In genomic region chr9:73204910-73205309, GRCh38 we compare ENCODE assay signal across 25 cellular contexts. TPM values are rescaled to one million over a fixed set of nuclear protein-coding genes. Genes with fewer than 3 reads are reported as not detected.
A peak's percentile ranks its signal among the peaks of the same experiment; 100 is the strongest.
DNase-seq lines count a peak whose midpoint lies in the region; ATAC-seq, FAIRE-seq and TF ChIP-seq lines count a peak whose summit lies in the region.
"Had no signal": no experiment of that assay in that cellular context is flagged by ENCODE, and none has a peak within 500 bp of the region (broad histone marks: within the 10 kb centered on the region; RNA-seq: fewer than 3 reads in every experiment).

No MANE protein-coding gene starts in this region.

- POLR2A ChIA-PET in HEK293 (lab: Yijun Ruan, JAX): no interaction called here
- POLR2A ChIA-PET in GM12878 (lab: Charles Lee): no interaction called here

- H3K9ac ChIP-seq in GM12878 (ENCODE audit: control insufficient read depth, insufficient read depth, low read length): no peak overlapping the region
- H3K9ac ChIP-seq: BLaER1 treated with 17β-estradiol and CSF1 and Interleukin-3, amounts not matched to agents 10 nM and 100 nM had no signal

- H3K27ac Mint-ChIP-seq in activated CD8-positive, alpha-beta memory T cell treated with anti-CD3 and anti-CD28 coated beads, Interleukin-2, amount 10 ng/mL, durations not matched to agents 7 days and 5 days: no peak overlapping the region
- H3K27ac Mint-ChIP-seq: B cell; CD4-positive, alpha-beta T cell; CD8-positive, alpha-beta T cell had no signal

- no peak overlapping the region for H3K4me3 Mint-ChIP-seq in activated CD8-positive, alpha-beta memory T cell treated with anti-CD3 and anti-CD28 coated beads, Interleukin-2, amount 10 ng/mL, durations not matched to agents 7 days and 5 days
- H3K4me3 Mint-ChIP-seq: B cell; CD4-positive, alpha-beta T cell; CD8-positive, alpha-beta T cell had no signal

- TF ChIP-seq CTCF in HEK293 (tag by site-specific recombination; IDR thresholded peaks at IDR 0.05) (no peak), GM12878 (IDR thresholded peaks at IDR 0.05 in 2 of 3, conservative IDR thresholded peaks at IDR 0.05 in 1 of 3; ENCODE audit: control insufficient read depth in 2 of 3, extremely low read depth in 1 of 3, insufficient read depth in 1 of 3, low read depth in 3 of 3, low read length in 3 of 3) (no peak), upper lobe of right lung (IDR thresholded peaks at IDR 0.05) (no peak), osteoblast (IDR thresholded peaks at IDR 0.05; ENCODE audit: extremely low read depth, low read depth, low read length) (no peak)

- H3K4me2 ChIP-seq in GM12878 (ENCODE audit: control insufficient read depth, insufficient read depth) (no peak overlapping the region), osteoblast (ENCODE audit: insufficient read depth, low read length) (no peak overlapping the region)
- H3K4me2 ChIP-seq: A549; BLaER1 treated with 17β-estradiol and CSF1 and Interleukin-3, amounts not matched to agents 10 nM and 100 nM had no signal

- peaks cover 7% of the 10 kb centered on the region for H3K27me3 Mint-ChIP-seq in activated CD8-positive, alpha-beta memory T cell treated with anti-CD3 and anti-CD28 coated beads, Interleukin-2, amount 10 ng/mL, durations not matched to agents 7 days and 5 days
- H3K27me3 Mint-ChIP-seq: B cell had no signal

- H3K27me3 ChIP-seq in GM12878 (replicated peaks in 1 of 2; ENCODE audit: control insufficient read depth in 2 of 2, insufficient read depth in 2 of 2, low read length in 1 of 2) (no peaks in the 10 kb centered on the region), upper lobe of right lung (no peaks in the 10 kb centered on the region), osteoblast (ENCODE audit: insufficient read depth, low read length) (no peaks in the 10 kb centered on the region)
- H3K27me3 ChIP-seq: BLaER1 treated with 17β-estradiol and CSF1 and Interleukin-3, amounts not matched to agents 10 nM and 100 nM had no signal

- TF ChIP-seq RAD21 in GM12878 (IDR thresholded peaks at IDR 0.05; ENCODE audit: insufficient read depth, low read depth, low read length): no peak

- intact Hi-C loops in GM12878 (cut with micrococcal nuclease; ENCODE audit: unreplicated experiment): loop anchor here (5.0 to 10.0 kb wide), 4 partner anchors 462 to 1540 kb away; no protein-coding TSS in a partner anchor
- intact Hi-C loops in upper lobe of right lung (cut with DNase I): no loop called here

- FAIRE-seq in H54 (lab: Jason Lieb, UNC) (peak; percentile 30), GM12878 (lab: Jason Lieb, UNC) (no peak)
- FAIRE-seq: A549, GM12891, GM19239 had no signal

- in situ Hi-C loops in GM12878 (cut with MboI): loop anchor here (25.0 kb wide), 1 partner anchor 1182 kb away; no protein-coding TSS in a partner anchor

- H3K27ac ChIP-seq in HEK293 (ENCODE audit: extremely low read depth, low read depth, low read length): no peak overlapping the region
- no peak overlapping the region for H3K27ac ChIP-seq in GM12878 (ENCODE audit: control insufficient read depth, insufficient read depth)
- no peak overlapping the region for H3K27ac ChIP-seq in upper lobe of right lung
- H3K27ac ChIP-seq in osteoblast (ENCODE audit: low read depth, low read length): no peak overlapping the region
- H3K27ac ChIP-seq: 22Rv1; A549; BLaER1 treated with 17β-estradiol and CSF1 and Interleukin-3, amounts not matched to agents 10 nM and 100 nM; C4-2B had no signal

- H3K36me3 ChIP-seq in HEK293 (ENCODE audit: control insufficient read depth in 2 of 2, insufficient read depth in 1 of 2, low read length in 2 of 2) (no peaks in the 10 kb centered on the region), GM12878 (ENCODE audit: control insufficient read depth in 2 of 2, insufficient read depth in 2 of 2, low read length in 1 of 2) (no peaks in the 10 kb centered on the region), upper lobe of right lung (no peaks in the 10 kb centered on the region), osteoblast (ENCODE audit: insufficient read depth, low read length) (no peaks in the 10 kb centered on the region)
- H3K36me3 ChIP-seq: BLaER1 treated with 17β-estradiol and CSF1 and Interleukin-3, amounts not matched to agents 10 nM and 100 nM had no signal

- H4K20me1 ChIP-seq in GM12878 (ENCODE audit: control insufficient read depth, insufficient read depth) (no peaks in the 10 kb centered on the region), osteoblast (ENCODE audit: insufficient read depth, low read length) (no peaks in the 10 kb centered on the region)
- H4K20me1 ChIP-seq: BLaER1 treated with 17β-estradiol and CSF1 and Interleukin-3, amounts not matched to agents 10 nM and 100 nM had no signal

- 22% methylated on average over 4 of the region's 4 CpGs for WGBS in GM12878 (ENCODE audit: insufficient coverage, insufficient replicate concordance, low lambda C conversion rate, missing lambda C conversion rate)

- H3K9me3 ChIP-seq in HEK293 (ENCODE audit: control insufficient read depth, insufficient read depth, low read depth, low read length) (no peaks in the 10 kb centered on the region), GM12878 (replicated peaks; ENCODE audit: control insufficient read depth, insufficient read depth, low read length) (no peaks in the 10 kb centered on the region), upper lobe of right lung (no peaks in the 10 kb centered on the region), osteoblast (ENCODE audit: low read depth, low read length) (no peaks in the 10 kb centered on the region)
- H3K9me3 ChIP-seq: A549; BLaER1 treated with 17β-estradiol and CSF1 and Interleukin-3, amounts not matched to agents 10 nM and 100 nM; Caco-2 had no signal

- DNase-seq in H54 (ENCODE audit: insufficient read length, low spot score): no peak
- no peak for DNase-seq in GM12878 (ENCODE audit: low read depth, low spot score)
- no peak for DNase-seq in upper lobe of right lung
- DNase-seq in activated CD8-positive, alpha-beta memory T cell treated with anti-CD3 and anti-CD28 coated beads, Interleukin-2, amount 10 ng/mL, durations not matched to agents 7 days and 5 days: no peak
- no peak for DNase-seq in osteoblast (ENCODE audit: insufficient read length, low spot score, missing footprints)
- DNase-seq: AML-193; Caco-2; Calu3; CD4-positive, alpha-beta T cell; CD8-positive, alpha-beta T cell; DMS153; DMS53; DMS79; DND-41; EL; GDM1 had no signal

- peaks cover 7% of the 10 kb centered on the region for H3K4me1 Mint-ChIP-seq in activated CD8-positive, alpha-beta memory T cell treated with anti-CD3 and anti-CD28 coated beads, Interleukin-2, amount 10 ng/mL, durations not matched to agents 7 days and 5 days
- H3K4me1 Mint-ChIP-seq: B cell had no signal

- TF ChIP-seq POLR2A in H54 (IDR thresholded peaks at IDR 0.05; ENCODE audit: low read depth, low read length) (no peak), GM12878 (IDR thresholded peaks at IDR 0.05; ENCODE audit: low read depth, low read length) (no peak)

- H3K4me1 ChIP-seq in HEK293 (ENCODE audit: control insufficient read depth, insufficient read depth, low read length): no peaks in the 10 kb centered on the region
- no peaks in the 10 kb centered on the region for H3K4me1 ChIP-seq in GM12878 (ENCODE audit: control insufficient read depth, insufficient read depth, low read length)
- H3K4me1 ChIP-seq in upper lobe of right lung: no peaks in the 10 kb centered on the region
- no peaks in the 10 kb centered on the region for H3K4me1 ChIP-seq in osteoblast (ENCODE audit: insufficient read depth, low read length)
- H3K4me1 ChIP-seq: Caco-2 had no signal

- H3K4me3 ChIP-seq in HEK293 (ENCODE audit: low read depth, low read length) (no peak overlapping the region), GM12878 (no peak overlapping the region), upper lobe of right lung (no peak overlapping the region), osteoblast (ENCODE audit: insufficient read depth, low read length) (no peak overlapping the region)
- H3K4me3 ChIP-seq: A549; BLaER1 treated with 17β-estradiol and CSF1 and Interleukin-3, amounts not matched to agents 10 nM and 100 nM had no signal

- CTCF ChIA-PET in HEK293 (lab: Yijun Ruan, JAX): interaction anchor here (1.6 kb wide), 1 partner anchor 22 kb away, joined by 3 read pairs; no protein-coding TSS in a partner anchor
- CTCF ChIA-PET in GM12878 (lab: Yijun Ruan, JAX): interaction anchor here (6.5 kb wide), 1 partner anchor 9 kb away, joined by 70 read pairs; no protein-coding TSS in a partner anchor
- CTCF ChIA-PET in activated CD8-positive, alpha-beta memory T cell treated with anti-CD3 and anti-CD28 coated beads, Interleukin-2, amount 10 ng/mL, durations not matched to agents 7 days and 5 days (lab: Charles Lee): no interaction called here

- H3K36me3 Mint-ChIP-seq in activated CD8-positive, alpha-beta memory T cell treated with anti-CD3 and anti-CD28 coated beads, Interleukin-2, amount 10 ng/mL, durations not matched to agents 7 days and 5 days: no peaks in the 10 kb centered on the region
- H3K36me3 Mint-ChIP-seq: CD8-positive, alpha-beta T cell had no signal

- no peak for TF ChIP-seq EP300 in GM12878 (IDR thresholded peaks at IDR 0.05; ENCODE audit: borderline replicate concordance in 1 of 2, control insufficient read depth in 1 of 2, low read depth in 2 of 2, low read length in 2 of 2)

- H2AFZ ChIP-seq in GM12878 (ENCODE audit: control insufficient read depth, low read depth, low read length) (no peak overlapping the region), osteoblast (ENCODE audit: low read length) (no peak overlapping the region)

- SMC1A ChIA-PET in GM12878 (lab: Charles Lee; ENCODE audit: uncharacterized antibody, unreplicated experiment): interaction anchor here (1.3 kb wide), 1 partner anchor 9 kb away, joined by 3 read pairs; no protein-coding TSS in a partner anchor

- BruUV-seq in GM12878 (replicated peaks; lab: Mats Ljungman, UMichigan): no TSS peak

- no peaks in the 10 kb centered on the region for H3K9me3 Mint-ChIP-seq in activated CD8-positive, alpha-beta memory T cell treated with anti-CD3 and anti-CD28 coated beads, Interleukin-2, amount 10 ng/mL, durations not matched to agents 7 days and 5 days (ENCODE audit: low read depth)
- H3K9me3 Mint-ChIP-seq: CD4-positive, alpha-beta T cell; CD8-positive, alpha-beta T cell had no signal

- RAD21 ChIA-PET in GM12878 (lab: Charles Lee; ENCODE audit: unreplicated experiment): interaction anchor here (0.7 to 0.9 kb wide), 2 partner anchors 10 to 359 kb away, joined by 3 to 4 read pairs; no protein-coding TSS in a partner anchor

- H3K79me2 ChIP-seq in GM12878 (ENCODE audit: control insufficient read depth, insufficient read depth, low read length) (no peaks in the 10 kb centered on the region), osteoblast (ENCODE audit: insufficient read depth, low read length) (no peaks in the 10 kb centered on the region)

- ATAC-seq in GM12878 (no peak), upper lobe of right lung (peak; percentile 32), GM21381 (IDR thresholded peaks at IDR 0.05; ENCODE audit: unreplicated experiment) (no peak)
- no peak for ATAC-seq in activated CD8-positive, alpha-beta memory T cell treated with anti-CD3 and anti-CD28 coated beads, Interleukin-2, amount 10 ng/mL, durations not matched to agents 7 days and 5 days
- ATAC-seq: A549; CD8-positive, alpha-beta T cell had no signal

RNA-seq across cellular contexts. Expression of gene ANXA1, which starts 53.2 kb away (rescaled TPM):
- 1.3 TPM in 1 of 2 replicates, not detected in the other for total RNA-seq in GM12878 (2013; cell fraction: nucleolus; rRNA removed)
- total RNA-seq in GM12878 (2014; rRNA removed) (9.1 and 9.5 TPM in 2 replicates), GM12878 (2014; rRNA removed; fragmentation: Illumina TruSeq; extraction: Trizol) (13.1 and 13.5 TPM in 2 replicates), GM12878 (2021) (8.2 and 9.3 TPM in 2 replicates), upper lobe of right lung (314 TPM), osteoblast (803 and 816 TPM in 2 replicates)
- polyA plus RNA-seq in GM12878 (2011; ENCODE audit: low read depth): 1.00 TPM
- polyA plus RNA-seq in GM12878 (2011; rRNA removed) (30.1 and 44.3 TPM in 2 replicates), GM12878 (2014; fragmentation: Illumina TruSeq; extraction: Trizol) (14.4 and 20.0 TPM in 2 replicates), GM12878 (2014; fragmentation: Nextera tagmentation; extraction: Ambion mirVana) (10 to 100 TPM; 20.2 to 20.4 TPM), GM12878 (2014; rRNA removed) (8.2 and 10.7 TPM in 2 replicates), GM12878 (2016; fragmentation: Nextera tagmentation; extraction: Ambion mirVana) (10 to 100 TPM in 1 of 2 experiments, 1 to 10 TPM in 1; 6.6 to 12.0 TPM)
- polyA plus RNA-seq in GM12878 (2011; cell fraction: cytosol; rRNA removed): 12.9 and 13.3 TPM in 2 replicates
- polyA plus RNA-seq in GM12878 (2011; cell fraction: nucleus; rRNA removed): 12.5 and 14.3 TPM in 2 replicates
- 1.3 and 1.4 TPM in 2 replicates for polyA plus RNA-seq in GM12878 (2012)
- polyA minus RNA-seq in GM12878 (2011; rRNA and poly(A)+ RNA removed): 12.2 and 12.7 TPM in 2 replicates
- 6.4 and 9.3 TPM in 2 replicates for polyA minus RNA-seq in GM12878 (2011; cell fraction: cytosol; rRNA and poly(A)+ RNA removed)
- 5.4 and 9.2 TPM in 2 replicates for polyA minus RNA-seq in GM12878 (2011; cell fraction: nucleus; rRNA and poly(A)+ RNA removed)
- total RNA-seq in activated CD8-positive, alpha-beta memory T cell treated with anti-CD3 and anti-CD28 coated beads, Interleukin-2, amount 10 ng/mL, durations not matched to agents 7 days and 5 days: 100 to 1,000 TPM; 135 to 177 TPM

Comparison
In these comparisons a context has a peak if more than half of its experiments do, and no peak if none do; other contexts are left out.
1. RNA of gene ANXA1, which starts 53.2 kb away (total RNA-seq): 803 to 816 TPM in osteoblast, 314 TPM in upper lobe of right lung (single experiment) and 135 to 177 TPM in activated CD8-positive, alpha-beta memory T cell treated with anti-CD3 and anti-CD28 coated beads, Interleukin-2, amount 10 ng/mL, durations not matched to agents 7 days and 5 days; 1.3 to 13.5 TPM in GM12878; every median in the first group is over 4 times any median in the second.